ENCODE assay signal across 8 cellular contexts in the genomic region with DNA sequence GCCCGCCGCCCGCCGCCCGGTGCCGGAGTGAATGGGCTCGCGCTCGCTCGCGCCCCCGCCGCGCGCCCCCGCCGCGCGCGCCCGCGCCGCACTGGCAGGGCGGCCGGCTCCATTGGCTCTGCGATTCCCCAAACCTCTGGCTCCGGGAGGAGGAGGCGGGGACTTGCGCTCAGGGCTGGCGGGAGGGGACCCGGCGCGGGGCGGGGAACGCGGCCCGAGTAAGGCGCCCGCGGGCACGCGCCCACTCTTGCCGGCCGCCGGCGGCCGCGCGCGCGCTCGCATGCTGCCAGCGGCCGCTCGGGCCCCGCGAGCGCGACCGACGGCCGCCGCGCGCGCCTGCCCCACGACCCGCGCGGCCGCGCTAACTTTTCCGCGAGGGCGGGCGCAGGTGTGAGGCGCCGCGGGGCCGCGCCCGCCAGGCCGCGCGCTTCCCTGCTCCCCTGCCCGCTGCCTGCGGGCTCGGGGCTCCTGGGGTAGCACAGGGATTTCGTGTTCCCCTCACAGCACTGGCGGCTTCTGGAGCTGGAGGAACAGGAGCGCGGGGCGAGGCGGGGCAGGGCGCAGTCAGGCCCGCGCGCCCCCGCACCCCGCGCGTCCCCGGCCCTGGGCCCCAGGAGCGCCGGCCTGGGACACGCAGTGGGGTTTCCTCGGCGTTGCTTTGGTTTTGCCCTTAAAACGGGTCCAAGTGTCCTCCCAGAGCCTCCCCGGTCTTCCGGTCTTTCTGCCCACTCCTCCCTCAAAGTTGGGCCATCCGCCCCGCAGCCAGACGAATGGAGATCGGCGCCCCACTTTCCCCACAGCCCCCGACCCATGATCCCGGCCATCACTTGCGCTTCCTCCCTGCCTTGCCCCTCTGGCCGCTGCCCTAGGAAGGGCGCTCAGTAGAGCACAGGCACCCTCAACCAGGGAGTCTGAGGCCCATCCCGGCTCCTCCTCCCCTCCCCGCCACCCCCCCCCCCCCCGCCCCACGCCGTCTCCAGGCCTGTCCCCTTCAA.
DNase-seq lines count a peak whose midpoint lies in the region; ATAC-seq and TF ChIP-seq lines count a peak whose summit lies in the region.

No MANE protein-coding gene starts in this region.

- no peak for TF ChIP-seq CTCF in HCT116 (IDR thresholded peaks at IDR 0.05 in 2 of 3, conservative IDR thresholded peaks at IDR 0.05 in 1 of 3; ENCODE audit: borderline replicate concordance in 1 of 3, insufficient read depth in 1 of 3, low read depth in 2 of 3, low read length in 2 of 3)
- no peak for TF ChIP-seq CTCF in adrenal gland (IDR thresholded peaks at IDR 0.05)
- TF ChIP-seq CTCF in heart right ventricle (IDR thresholded peaks at IDR 0.05), result no peak
- TF ChIP-seq CTCF in tibial nerve (IDR thresholded peaks at IDR 0.05), result no peak

- no peak overlapping the region for H3K9ac ChIP-seq in HCT116 (ENCODE audit: low read length)

- H3K36me3 Mint-ChIP-seq in T-helper 1 cell treated with Interleukin-12 subunit alpha and Interleukin-12 subunit beta and Interleukin-4 antibody, amounts not matched to agents 30 μg/mL and 1 μg/mL, for 36 hours (ENCODE audit: low read depth), result no peaks in the 10 kb centered on the region

- H3K27ac ChIP-seq in HCT116 (ENCODE audit: low read depth, low read length) (no peak overlapping the region; the same call in 1 of the 2 replicates), adrenal gland (peak overlapping the region in 3 of 5 donors; percentile 60 to 82 (median 76)), heart right ventricle (peak overlapping the region; percentile 75 to 92 (median 88)), tibial nerve (peak overlapping the region in 2 of 4 donors; percentile 78 to 81)

- peaks cover 12% of the 10 kb centered on the region for H3K4me1 Mint-ChIP-seq in T-helper 1 cell treated with Interleukin-12 subunit alpha and Interleukin-12 subunit beta and Interleukin-4 antibody, amounts not matched to agents 30 μg/mL and 1 μg/mL, for 36 hours (ENCODE audit: low read depth)

- WGBS in adrenal gland, 4 donors, result 7 to 20% (median 15%) methylated on average over 29 to 126 of the region's 126 CpGs
- WGBS in heart right ventricle, 2 donors, result 3% methylated on average over 52 to 122 of the region's 126 CpGs
- 12 to 25% methylated on average over 15 to 24 of the region's 126 CpGs for WGBS in tibial nerve, 2 donors

- POLR2A ChIA-PET in HCT116 (lab: Charles Lee), result no interaction called here

- no peaks in the 10 kb centered on the region for H3K9me2 ChIP-seq in HCT116 (ENCODE audit: insufficient read depth)

- H3K27ac Mint-ChIP-seq in T-helper 1 cell treated with Interleukin-12 subunit alpha and Interleukin-12 subunit beta and Interleukin-4 antibody, amounts not matched to agents 30 μg/mL and 1 μg/mL, for 36 hours, result peak overlapping the region; percentile 67

- no peak overlapping the region for H2AFZ ChIP-seq in HCT116 (ENCODE audit: low read depth, low read length, poor library complexity, severe bottlenecking)

- peaks cover 21% of the 10 kb centered on the region for H3K27me3 Mint-ChIP-seq in T-helper 1 cell treated with Interleukin-12 subunit alpha and Interleukin-12 subunit beta and Interleukin-4 antibody, amounts not matched to agents 30 μg/mL and 1 μg/mL, for 36 hours (ENCODE audit: low read depth)

- peak overlapping the region; percentile 63 for H3K4me2 ChIP-seq in HCT116 (ENCODE audit: low read length)

- H3K4me3 Mint-ChIP-seq in T-helper 1 cell treated with Interleukin-12 subunit alpha and Interleukin-12 subunit beta and Interleukin-4 antibody, amounts not matched to agents 30 μg/mL and 1 μg/mL, for 36 hours, result peak overlapping the region; percentile 82

- H3K4me3 ChIP-seq in HCT116 (replicated peaks in 1 of 2; ENCODE audit: low read depth in 1 of 2, low read length in 2 of 2) (peak overlapping the region in 1 of 2 experiments; percentile 40; a peak in 1 of 4 replicates), adrenal gland (peak overlapping the region in 1 of 4 donors; percentile 70), heart right ventricle (peak overlapping the region; percentile 21 to 62 (median 56)), tibial nerve (peak overlapping the region; percentile 19 to 85 (median 48))

- no peak for TF ChIP-seq EP300 in tibial nerve (IDR thresholded peaks at IDR 0.05)

- H3K4me1 ChIP-seq in HCT116 (ENCODE audit: control insufficient read depth in 1 of 2, insufficient read depth in 2 of 2, low read length in 2 of 2), result peaks cover 14 to 35% of the 10 kb centered on the region in 2 experiments
- peaks cover 10 to 18% of the 10 kb centered on the region in 2 donors for H3K4me1 ChIP-seq in adrenal gland (replicated peaks in 1 of 2)
- H3K4me1 ChIP-seq in heart right ventricle, result peaks cover 16 to 66% (median 46%) of the 10 kb centered on the region in 9 donors
- peaks cover 0 to 13% (median 10%) of the 10 kb centered on the region in 4 donors for H3K4me1 ChIP-seq in tibial nerve

- DNase-seq in DMS53 (lab: John Stamatoyannopoulos, UW), result peak; percentile 95
- DNase-seq in HCT116 (ENCODE audit: low read depth, low spot score), result peak; percentile 60
- DNase-seq in NCI-H1105 treated with DMSO at 0.1 percent for 48 hours (lab: John Stamatoyannopoulos, UW), result peak; percentile 85
- DNase-seq in adrenal gland, result peak; percentile 88 to 93 (median 92)
- peak; percentile 90 to 91 for DNase-seq in heart right ventricle
- peak; percentile 65 for DNase-seq in pons (ENCODE audit: low spot score)
- DNase-seq in tibial nerve (ENCODE audit: low spot score in 2 of 2), result peak; percentile 66 to 67

- intact Hi-C loops in HCT116 (cut with micrococcal nuclease) (loop anchor here (5.0 kb wide), 2 partner anchors 107 to 172 kb away; no protein-coding TSS in a partner anchor), adrenal gland (cut with DNase I) (loop anchor here in 1 of 2 donors (10.0 kb wide), 1 partner anchor 160 kb away; no protein-coding TSS in a partner anchor), heart right ventricle (cut with DNase I) (loop anchor here in 8 of 10 donors (5.0 to 10.0 kb wide), 9 partner anchors 72 to 630 kb away; partner anchors contain the start of gene CASZ1 (in 1 of the 8))

- RAD21 ChIA-PET in HCT116 (lab: Charles Lee; ENCODE audit: low non-redundant PET in 1 of 2, low total read pairs in 2 of 2, uncharacterized antibody in 2 of 2, unreplicated experiment in 2 of 2), result no interaction called here

- TF ChIP-seq POLR2A in HCT116 (IDR thresholded peaks at IDR 0.05; ENCODE audit: borderline replicate concordance, extremely low read depth, insufficient read depth, insufficient read length) (no peak), adrenal gland (IDR thresholded peaks at IDR 0.05) (no peak), tibial nerve (IDR thresholded peaks at IDR 0.05) (no peak)

- H3K27me3 ChIP-seq in HCT116 (ENCODE audit: insufficient read depth, low read length) (no peaks in the 10 kb centered on the region), adrenal gland (no peaks in the 10 kb centered on the region), heart right ventricle (peaks cover 0 to 3% (median 0%) of the 10 kb centered on the region in 7 donors), tibial nerve (no peaks in the 10 kb centered on the region)

- CTCF ChIA-PET in HCT116 (lab: Charles Lee), result no interaction called here

- ATAC-seq in HCT116, result peak; percentile 88
- ATAC-seq in heart right ventricle, result peak; percentile 23 to 92 (median 77)

- no peak for TF ChIP-seq RAD21 in HCT116 (IDR thresholded peaks at IDR 0.05; ENCODE audit: low read depth)

- H4K20me1 ChIP-seq in HCT116 (ENCODE audit: insufficient read depth), result no peaks in the 10 kb centered on the region

- H3K36me3 ChIP-seq in HCT116 (ENCODE audit: control insufficient read depth in 1 of 2, insufficient read depth in 2 of 2, low read length in 2 of 2) (no peaks in the 10 kb centered on the region), adrenal gland (replicated peaks in 1 of 2) (no peaks in the 10 kb centered on the region), heart right ventricle (no peaks in the 10 kb centered on the region), tibial nerve (no peaks in the 10 kb centered on the region)

- no peaks in the 10 kb centered on the region for H3K9me3 Mint-ChIP-seq in T-helper 1 cell treated with Interleukin-12 subunit alpha and Interleukin-12 subunit beta and Interleukin-4 antibody, amounts not matched to agents 30 μg/mL and 1 μg/mL, for 36 hours

- H3K9me3 ChIP-seq in HCT116 (ENCODE audit: control insufficient read depth in 1 of 2, insufficient read depth in 1 of 2, low read depth in 1 of 2, low read length in 2 of 2) (no peaks in the 10 kb centered on the region), adrenal gland (replicated peaks in 1 of 3) (no peaks in the 10 kb centered on the region), heart right ventricle (no peaks in the 10 kb centered on the region), tibial nerve (no peaks in the 10 kb centered on the region)

- BruUV-seq in HCT116 (replicated peaks; lab: Mats Ljungman, UMichigan), result no TSS peak

- no peaks in the 10 kb centered on the region for H3K79me2 ChIP-seq in HCT116 (ENCODE audit: insufficient read depth, low read length)

TF ChIP-seq in HCT116, 20 proteins besides CTCF, POLR2A, EP300 and RAD21:
- TF ChIP-seq ZBTB33 (IDR thresholded peaks at IDR 0.05; ENCODE audit: extremely low read depth, insufficient replicate concordance, low read length) (no peak), SRF (IDR thresholded peaks at IDR 0.05; ENCODE audit: low read depth) (no peak), ZNF274 (IDR thresholded peaks at IDR 0.05; ENCODE audit: low read depth, low read length) (no peak), ELF1 (IDR thresholded peaks at IDR 0.05; ENCODE audit: borderline replicate concordance, low read depth) (no peak), POLR2AphosphoS5 (IDR thresholded peaks at IDR 0.05; ENCODE audit: low read depth, low read length) (no peak), JUND (IDR thresholded peaks at IDR 0.05) (no peak), SP1 (IDR thresholded peaks at IDR 0.05; ENCODE audit: low read depth) (no peak), ZFX (IDR thresholded peaks at IDR 0.05) (no peak)
